In genomic region chr6:107333491-107333890, GRCh38 we compare ENCODE assay signal across 24 cellular contexts.
"Had no signal": no experiment of that assay in that cellular context is flagged by ENCODE, and none has a peak within 500 bp of the region (broad histone marks: within the 10 kb centered on the region; RNA-seq: fewer than 3 reads in every experiment).

No MANE protein-coding gene starts in this region.

- H3K27ac Mint-ChIP-seq: dendritic cell treated with granulocyte-macrophage colony-stimulating factor and Interleukin-4, amounts not matched to agents 40 ng/mL and 50 ng/mL, for 4 days; effector memory CD8-positive, alpha-beta T cell; endodermal cell had no signal

- H3K27me3 Mint-ChIP-seq: dendritic cell treated with granulocyte-macrophage colony-stimulating factor and Interleukin-4, amounts not matched to agents 40 ng/mL and 50 ng/mL, for 4 days; effector memory CD8-positive, alpha-beta T cell had no signal

- H3K27me3 ChIP-seq: colonic mucosa, dorsolateral prefrontal cortex, esophagus muscularis mucosa, esophagus squamous epithelium, foreskin keratinocyte, gastrocnemius medialis, gastroesophageal sphincter, heart left ventricle, heart right ventricle had no signal

- H3K27ac ChIP-seq: colonic mucosa, coronary artery, dorsolateral prefrontal cortex, epithelial cell of prostate, esophagus muscularis mucosa, esophagus squamous epithelium, foreskin keratinocyte, gastrocnemius medialis, gastroesophageal sphincter, heart left ventricle, heart right ventricle had no signal

- H3K4me3 ChIP-seq: colonic mucosa, coronary artery, dorsolateral prefrontal cortex, esophagus muscularis mucosa, esophagus squamous epithelium, gastrocnemius medialis, gastroesophageal sphincter, heart left ventricle, heart right ventricle had no signal

- H3K4me3 Mint-ChIP-seq: dendritic cell treated with granulocyte-macrophage colony-stimulating factor and Interleukin-4, amounts not matched to agents 40 ng/mL and 50 ng/mL, for 4 days; effector memory CD8-positive, alpha-beta T cell; endodermal cell had no signal

- H3K36me3 ChIP-seq: colonic mucosa, esophagus muscularis mucosa, gastrocnemius medialis had no signal

- H3K9me3 Mint-ChIP-seq: dendritic cell treated with granulocyte-macrophage colony-stimulating factor and Interleukin-4, amounts not matched to agents 40 ng/mL and 50 ng/mL, for 4 days; effector memory CD8-positive, alpha-beta T cell; endodermal cell had no signal

- H3K4me1 ChIP-seq: colonic mucosa, esophagus muscularis mucosa, gastrocnemius medialis, gastroesophageal sphincter, heart left ventricle, heart right ventricle had no signal

- H3K9me3 ChIP-seq: colonic mucosa, esophagus muscularis mucosa, esophagus squamous epithelium, gastrocnemius medialis, gastroesophageal sphincter, heart left ventricle, heart right ventricle had no signal

- DNase-seq: colonic mucosa; cortex of kidney; dermis blood vessel endothelial cell; dorsolateral prefrontal cortex; effector CD4-positive, alpha-beta T cell; effector CD8-positive, alpha-beta T cell; effector memory CD4-positive, alpha-beta T cell; effector memory CD8-positive, alpha-beta T cell; endodermal cell; erythroblast; esophagus squamous epithelium; foreskin fibroblast; foreskin keratinocyte; foreskin melanocyte; gastrocnemius medialis; glutamatergic neuron; head of caudate nucleus; heart left ventricle; heart right ventricle had no signal
